In the genomic region with DNA sequence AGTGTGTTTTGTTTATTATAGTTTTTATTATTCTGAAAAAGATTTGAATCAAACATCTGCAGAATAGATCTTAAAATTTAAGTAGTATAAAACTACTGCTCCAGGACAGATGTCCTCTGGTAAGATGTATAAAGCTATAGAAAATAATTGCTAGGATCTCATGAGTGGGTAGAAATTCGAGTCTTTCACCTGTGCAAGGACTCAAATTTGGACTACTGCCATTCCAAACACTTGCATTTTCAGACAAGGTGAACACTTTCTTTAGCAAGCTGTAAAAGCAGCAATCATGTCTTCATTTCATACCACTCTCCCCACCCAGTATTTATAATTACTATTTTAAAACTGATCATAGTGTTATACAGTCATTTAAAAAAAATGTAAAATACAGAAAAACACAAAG, we compare ENCODE assay signal across 25 cellular contexts.
"Had no signal": no experiment of that assay in that cellular context is flagged by ENCODE, and none has a peak within 500 bp of the region (broad histone marks: within the 10 kb centered on the region; RNA-seq: fewer than 3 reads in every experiment).

No MANE protein-coding gene starts in this region.

- H3K27ac Mint-ChIP-seq: activated CD4-positive, alpha-beta memory T cell treated with anti-CD3 and anti-CD28 coated beads, Interleukin-2, amount 10 ng/mL, durations not matched to agents 7 days and 5 days; activated CD4-positive, alpha-beta T cell treated with anti-CD3 and anti-CD28 coated beads for 36 hours; activated naive CD4-positive, alpha-beta T cell treated with anti-CD3 and anti-CD28 coated beads, Interleukin-2, amount 10 ng/mL, durations not matched to agents 7 days and 5 days; activated naive CD8-positive, alpha-beta T cell treated with anti-CD3 and anti-CD28 coated beads for 36 hours; activated T-cell treated with anti-CD3 and anti-CD28 coated beads, Interleukin-2, amount 50 U/mL, for 72 hours; activated T-helper 2 cell treated with anti-CD3 and anti-CD28 coated beads, Interferon-gamma antibody, Interleukin-2, Interleukin-4, amounts not matched to agents 10 μg/mL and 5 μg/mL and 100 μg/mL, durations not matched to agents 14 hours and 24 hours and 36 hours had no signal

- H3K4me3 Mint-ChIP-seq: activated CD4-positive, alpha-beta memory T cell treated with anti-CD3 and anti-CD28 coated beads, Interleukin-2, amount 10 ng/mL, durations not matched to agents 7 days and 5 days; activated CD4-positive, alpha-beta T cell treated with anti-CD3 and anti-CD28 coated beads for 36 hours; activated naive CD4-positive, alpha-beta T cell treated with anti-CD3 and anti-CD28 coated beads, Interleukin-2, amount 10 ng/mL, durations not matched to agents 7 days and 5 days; activated naive CD8-positive, alpha-beta T cell treated with anti-CD3 and anti-CD28 coated beads for 36 hours; activated T-cell treated with anti-CD3 and anti-CD28 coated beads, Interleukin-2, amount 50 U/mL, for 72 hours had no signal

- H3K9me3 Mint-ChIP-seq: activated CD4-positive, alpha-beta memory T cell treated with anti-CD3 and anti-CD28 coated beads, Interleukin-2, amount 10 ng/mL, durations not matched to agents 7 days and 5 days; activated naive CD4-positive, alpha-beta T cell treated with anti-CD3 and anti-CD28 coated beads, Interleukin-2, amount 10 ng/mL, durations not matched to agents 7 days and 5 days; activated naive CD8-positive, alpha-beta T cell treated with anti-CD3 and anti-CD28 coated beads for 36 hours; activated T-cell treated with anti-CD3 and anti-CD28 coated beads, Interleukin-2, amount 50 U/mL, for 72 hours; activated T-helper 2 cell treated with anti-CD3 and anti-CD28 coated beads, Interferon-gamma antibody, Interleukin-2, Interleukin-4, amounts not matched to agents 10 μg/mL and 5 μg/mL and 100 μg/mL, durations not matched to agents 14 hours and 24 hours and 36 hours had no signal

- H3K27ac ChIP-seq: breast epithelium, PC-9, WERI-Rb-1 had no signal

- H3K27me3 Mint-ChIP-seq: activated CD4-positive, alpha-beta memory T cell treated with anti-CD3 and anti-CD28 coated beads, Interleukin-2, amount 10 ng/mL, durations not matched to agents 7 days and 5 days; activated CD4-positive, alpha-beta T cell treated with anti-CD3 and anti-CD28 coated beads for 36 hours; activated naive CD4-positive, alpha-beta T cell treated with anti-CD3 and anti-CD28 coated beads, Interleukin-2, amount 10 ng/mL, durations not matched to agents 7 days and 5 days; activated naive CD8-positive, alpha-beta T cell treated with anti-CD3 and anti-CD28 coated beads for 36 hours had no signal

- DNase-seq: activated CD4-positive, alpha-beta memory T cell treated with anti-CD3 and anti-CD28 coated beads, Interleukin-2, amount 10 ng/mL, durations not matched to agents 7 days and 5 days; activated CD4-positive, alpha-beta T cell treated with anti-CD3 and anti-CD28 coated beads for 36 hours; activated CD4-positive, alpha-beta T cell treated with anti-CD3 and anti-CD28 coated beads, Interleukin-2, amount 50 U/mL, for 1 hour; activated gamma-delta T cell treated with Interleukin-2 at 50 U/mL for 16 hours; activated naive CD4-positive, alpha-beta T cell treated with anti-CD3 and anti-CD28 coated beads, Interleukin-2, amount 10 ng/mL, durations not matched to agents 7 days and 5 days; activated naive CD8-positive, alpha-beta T cell treated with anti-CD3 and anti-CD28 coated beads for 36 hours; activated T-cell treated with anti-CD3 and anti-CD28 coated beads for 4 hours; activated T-cell treated with anti-CD3 and anti-CD28 coated beads, Interleukin-2, amount 50 U/mL, for 72 hours; aorta; central memory CD4-positive, alpha-beta T cell; cortex of kidney; MG63; MV-4-11; NCI-H1092 treated with DMSO at 0.1 percent for 48 hours; NCI-H1436 treated with DMSO at 0.1 percent for 48 hours; NCI-H187 treated with DMSO at 0.1 percent for 48 hours; NCI-H2107; NCI-H510A treated with DMSO at 0.1 percent for 48 hours; NCI-H69; PC-9; SIG-M5; T-helper 1 cell; WERI-Rb-1 had no signal

- ATAC-seq: activated CD4-positive, alpha-beta T cell treated with anti-CD3 and anti-CD28 coated beads for 36 hours; activated T-cell treated with anti-CD3 and anti-CD28 coated beads, Interleukin-2, amount 50 U/mL, for 72 hours had no signal
